ENCODE assay signal across 13 cellular contexts in genomic region chr7:157442993-157443831, GRCh38.
"Had no signal": no experiment of that assay in that cellular context is flagged by ENCODE, and none has a peak within 500 bp of the region (broad histone marks: within the 10 kb centered on the region; RNA-seq: fewer than 3 reads in every experiment).

No MANE protein-coding gene starts in this region.

- H3K4me1 ChIP-seq: pancreas, SJSA1 had no signal

- H3K36me3 ChIP-seq: brain microvascular endothelial cell, pancreas, SJSA1 had no signal

- H3K4me3 ChIP-seq: lung, pancreas, SJSA1 had no signal

- H3K27ac ChIP-seq: brain microvascular endothelial cell, pancreas, SJSA1 had no signal

- ATAC-seq: pancreas had no signal

- H3K27me3 ChIP-seq: brain microvascular endothelial cell, pancreas, SJSA1 had no signal

- H3K9me3 ChIP-seq: pancreas, SJSA1 had no signal

- DNase-seq: activated CD4-positive, alpha-beta T cell treated with anti-CD3 and anti-CD28 coated beads, Interleukin-2, amount 50 U/mL, for 48 hours; activated CD4-positive, CD25-positive, alpha-beta regulatory T cell treated with anti-CD3 and anti-CD28 coated beads, Interleukin-2, amount 50 U/mL, for 72 hours; amygdala; brain microvascular endothelial cell; cerebellar nuclear complex; dermis blood vessel endothelial cell; hippocampal formation; small intestine; T-helper 9 cell; trophoblast cell had no signal
